ENCODE assay signal across 8 cellular contexts in the genomic region with DNA sequence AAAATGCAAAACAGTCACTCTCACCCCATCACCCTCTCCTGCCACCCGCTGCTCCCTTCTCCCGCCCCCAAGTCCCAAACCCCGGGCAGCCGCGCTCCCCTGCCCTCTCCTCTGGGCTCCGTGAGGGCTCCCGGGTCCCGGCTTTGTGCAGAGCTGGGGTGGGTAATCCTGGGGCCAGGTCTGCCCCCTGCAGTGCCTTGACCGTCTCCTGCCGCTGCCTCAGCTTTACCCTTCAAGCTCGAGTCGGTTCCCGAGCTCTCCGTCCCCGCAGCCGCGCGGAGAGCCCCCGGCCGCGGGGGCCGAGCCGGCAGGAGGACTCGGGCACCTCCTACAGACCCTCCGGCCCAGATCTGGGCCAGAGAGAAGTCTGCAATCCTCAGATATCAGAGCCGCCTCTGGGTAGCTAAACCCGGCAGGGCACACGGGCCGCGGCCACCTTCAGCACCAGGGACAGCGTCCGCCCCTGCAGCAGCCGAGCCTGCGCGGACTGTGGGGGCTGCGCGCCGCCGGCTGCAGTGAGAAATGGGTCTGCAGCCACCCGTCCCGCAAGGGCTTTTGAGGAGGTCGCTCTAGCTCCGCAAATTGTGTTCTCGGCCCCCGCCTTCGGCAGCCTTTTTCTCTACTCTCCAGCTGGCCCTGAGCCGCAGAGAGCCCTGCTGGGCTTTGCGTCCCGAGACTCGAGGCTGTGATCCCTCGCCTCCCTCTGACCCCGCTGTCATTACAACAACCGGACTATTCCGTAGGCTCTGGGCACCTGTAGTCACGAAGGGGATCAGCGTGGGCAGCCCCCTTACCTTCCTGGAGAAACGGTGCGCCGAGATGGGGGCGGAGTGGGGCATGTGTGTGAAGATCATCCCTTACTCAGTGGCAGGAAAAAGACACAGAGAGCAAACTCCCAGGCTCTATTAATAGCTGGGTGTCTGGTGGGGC. TPM values are rescaled to one million over a fixed set of nuclear protein-coding genes. Genes with fewer than 3 reads are reported as not detected.
DNase-seq lines count a peak whose midpoint lies in the region; ATAC-seq, FAIRE-seq and TF ChIP-seq lines count a peak whose summit lies in the region.

No MANE protein-coding gene starts in this region.

- no peaks in the 10 kb centered on the region for H3K36me3 Mint-ChIP-seq in activated T-helper 1 cell treated with anti-CD3 and anti-CD28 coated beads, Interleukin-12 subunit alpha, Interleukin-12 subunit beta, Interleukin-2, Interleukin-4 antibody, amounts not matched to agents 30 ng/mL and 10 ng/mL and 1 ng/mL, durations not matched to agents 14 hours and 24 hours and 36 hours (ENCODE audit: low read depth)
- no peaks in the 10 kb centered on the region for H3K36me3 Mint-ChIP-seq in glutamatergic neuron (ENCODE audit: unreplicated experiment)

- H3K27me3 Mint-ChIP-seq in activated T-helper 1 cell treated with anti-CD3 and anti-CD28 coated beads, Interleukin-12 subunit alpha, Interleukin-12 subunit beta, Interleukin-2, Interleukin-4 antibody, amounts not matched to agents 30 ng/mL and 10 ng/mL and 1 ng/mL, durations not matched to agents 14 hours and 24 hours and 36 hours (ENCODE audit: insufficient read depth), result peaks cover 64% of the 10 kb centered on the region
- peaks cover 16% of the 10 kb centered on the region for H3K27me3 Mint-ChIP-seq in glutamatergic neuron (ENCODE audit: unreplicated experiment)

- no peak for TF ChIP-seq CTCF in glutamatergic neuron (IDR thresholded peaks at IDR 0.05; ENCODE audit: partially characterized antibody, unreplicated experiment)
- TF ChIP-seq CTCF in ovary (IDR thresholded peaks at IDR 0.05), result no peak

- 1 to 3% (median 2%) methylated on average over 46 to 60 of the region's 60 CpGs for WGBS in ovary, 3 donors

- intact Hi-C loops in activated T-helper 1 cell treated with anti-CD3 and anti-CD28 coated beads, Interleukin-12 subunit alpha, Interleukin-12 subunit beta, Interleukin-2, Interleukin-4 antibody, amounts not matched to agents 30 ng/mL and 10 ng/mL and 1 ng/mL, durations not matched to agents 14 hours and 24 hours and 36 hours (cut with micrococcal nuclease), result loop anchor here (10.0 kb wide), 1 partner anchor 283 kb away; no protein-coding TSS in a partner anchor
- intact Hi-C loops in ovary (cut with DNase I), result no loop called here

- TF ChIP-seq POLR2A in GM12892 (IDR thresholded peaks at IDR 0.05; ENCODE audit: low read depth, low read length) (no peak), ovary (IDR thresholded peaks at IDR 0.05) (no peak)

- no peaks in the 10 kb centered on the region for H3K9me3 ChIP-seq in ovary

- DNase-seq in GM12892 (ENCODE audit: insufficient read length) (peak; percentile 67), NCI-H345 treated with DMSO at 0.1 percent for 48 hours (lab: John Stamatoyannopoulos, UW; ENCODE audit: unreplicated experiment) (peak; percentile 36), glutamatergic neuron (peak; percentile 62), ovary (peak; percentile 23 to 85 (median 58)), RCC 7860 (ENCODE audit: low spot score) (no peak)
- peak; percentile 21 for DNase-seq in activated T-helper 1 cell treated with anti-CD3 and anti-CD28 coated beads, Interleukin-12 subunit alpha, Interleukin-12 subunit beta, Interleukin-2, Interleukin-4 antibody, amounts not matched to agents 30 ng/mL and 10 ng/mL and 1 ng/mL, durations not matched to agents 14 hours and 24 hours and 36 hours (ENCODE audit: low spot score)

- H3K9me3 Mint-ChIP-seq in activated T-helper 1 cell treated with anti-CD3 and anti-CD28 coated beads, Interleukin-12 subunit alpha, Interleukin-12 subunit beta, Interleukin-2, Interleukin-4 antibody, amounts not matched to agents 30 ng/mL and 10 ng/mL and 1 ng/mL, durations not matched to agents 14 hours and 24 hours and 36 hours, result no peaks in the 10 kb centered on the region
- peaks cover 36% of the 10 kb centered on the region for H3K9me3 Mint-ChIP-seq in glutamatergic neuron (ENCODE audit: unreplicated experiment)

- peaks cover 2% of the 10 kb centered on the region for H3K4me1 ChIP-seq in ovary (ENCODE audit: insufficient read depth)

- ATAC-seq in HG03378 (IDR thresholded peaks at IDR 0.05; ENCODE audit: unreplicated experiment) (no peak), GM18873 (IDR thresholded peaks at IDR 0.05; ENCODE audit: low FRiP score, unreplicated experiment) (no peak)

- H3K4me3 Mint-ChIP-seq in activated T-helper 1 cell treated with anti-CD3 and anti-CD28 coated beads, Interleukin-12 subunit alpha, Interleukin-12 subunit beta, Interleukin-2, Interleukin-4 antibody, amounts not matched to agents 30 ng/mL and 10 ng/mL and 1 ng/mL, durations not matched to agents 14 hours and 24 hours and 36 hours, result no peak overlapping the region
- H3K4me3 Mint-ChIP-seq in glutamatergic neuron (ENCODE audit: unreplicated experiment), result peak overlapping the region; percentile 97

- TF ChIP-seq EP300 in ovary (IDR thresholded peaks at IDR 0.05), result no peak

- H3K27me3 ChIP-seq in ovary, result no peaks in the 10 kb centered on the region

- no peaks in the 10 kb centered on the region for H3K36me3 ChIP-seq in ovary

- H3K27ac Mint-ChIP-seq in activated T-helper 1 cell treated with anti-CD3 and anti-CD28 coated beads, Interleukin-12 subunit alpha, Interleukin-12 subunit beta, Interleukin-2, Interleukin-4 antibody, amounts not matched to agents 30 ng/mL and 10 ng/mL and 1 ng/mL, durations not matched to agents 14 hours and 24 hours and 36 hours, result no peak overlapping the region
- peak overlapping the region; percentile 99 for H3K27ac Mint-ChIP-seq in glutamatergic neuron (ENCODE audit: unreplicated experiment)

- H3K27ac ChIP-seq in ovary, result no peak overlapping the region

- FAIRE-seq in GM12892 (lab: Jason Lieb, UNC), result no peak
- FAIRE-seq in RCC 7860 (lab: Jason Lieb, UNC), result no peak

- no peak overlapping the region for H3K4me3 ChIP-seq in ovary

- no peaks in the 10 kb centered on the region for H3K4me1 Mint-ChIP-seq in activated T-helper 1 cell treated with anti-CD3 and anti-CD28 coated beads, Interleukin-12 subunit alpha, Interleukin-12 subunit beta, Interleukin-2, Interleukin-4 antibody, amounts not matched to agents 30 ng/mL and 10 ng/mL and 1 ng/mL, durations not matched to agents 14 hours and 24 hours and 36 hours (ENCODE audit: low read depth)
- H3K4me1 Mint-ChIP-seq in glutamatergic neuron (ENCODE audit: low read depth, unreplicated experiment), result peaks cover 47% of the 10 kb centered on the region

RNA-seq across cellular contexts. Expression of a gene that starts 1.2 kb away (rescaled TPM):
- polyA plus RNA-seq in GM12892 (2012; ENCODE audit: missing spikeins), result not detected
- 0.02 TPM in 1 of 2 replicates, not detected in the other for total RNA-seq in activated T-helper 1 cell treated with anti-CD3 and anti-CD28 coated beads, Interleukin-12 subunit alpha, Interleukin-12 subunit beta, Interleukin-2, Interleukin-4 antibody, amounts not matched to agents 30 ng/mL and 10 ng/mL and 1 ng/mL, durations not matched to agents 14 hours and 24 hours and 36 hours
- total RNA-seq in glutamatergic neuron (ENCODE audit: unreplicated experiment) (61.1 TPM), ovary (under 1 TPM in 2 of 7 donors, not detected in 5; 0.12 to 0.18 TPM)
- under 1 TPM in 1 of 2 donors, not detected in 1; 0.05 TPM for polyA plus RNA-seq in ovary

Comparison
In these comparisons a context has a peak if more than half of its experiments do, and no peak if none do; other contexts are left out.
1. RNA of a gene that starts 1.2 kb away (total RNA-seq): 61.1 TPM in glutamatergic neuron (single experiment); 0.12 to 0.18 TPM in ovary and 0.02 TPM in activated T-helper 1 cell treated with anti-CD3 and anti-CD28 coated beads, Interleukin-12 subunit alpha, Interleukin-12 subunit beta, Interleukin-2, Interleukin-4 antibody, amounts not matched to agents 30 ng/mL and 10 ng/mL and 1 ng/mL, durations not matched to agents 14 hours and 24 hours and 36 hours; every median in the first group is over 10 times any median in the second.